In the genomic region with DNA sequence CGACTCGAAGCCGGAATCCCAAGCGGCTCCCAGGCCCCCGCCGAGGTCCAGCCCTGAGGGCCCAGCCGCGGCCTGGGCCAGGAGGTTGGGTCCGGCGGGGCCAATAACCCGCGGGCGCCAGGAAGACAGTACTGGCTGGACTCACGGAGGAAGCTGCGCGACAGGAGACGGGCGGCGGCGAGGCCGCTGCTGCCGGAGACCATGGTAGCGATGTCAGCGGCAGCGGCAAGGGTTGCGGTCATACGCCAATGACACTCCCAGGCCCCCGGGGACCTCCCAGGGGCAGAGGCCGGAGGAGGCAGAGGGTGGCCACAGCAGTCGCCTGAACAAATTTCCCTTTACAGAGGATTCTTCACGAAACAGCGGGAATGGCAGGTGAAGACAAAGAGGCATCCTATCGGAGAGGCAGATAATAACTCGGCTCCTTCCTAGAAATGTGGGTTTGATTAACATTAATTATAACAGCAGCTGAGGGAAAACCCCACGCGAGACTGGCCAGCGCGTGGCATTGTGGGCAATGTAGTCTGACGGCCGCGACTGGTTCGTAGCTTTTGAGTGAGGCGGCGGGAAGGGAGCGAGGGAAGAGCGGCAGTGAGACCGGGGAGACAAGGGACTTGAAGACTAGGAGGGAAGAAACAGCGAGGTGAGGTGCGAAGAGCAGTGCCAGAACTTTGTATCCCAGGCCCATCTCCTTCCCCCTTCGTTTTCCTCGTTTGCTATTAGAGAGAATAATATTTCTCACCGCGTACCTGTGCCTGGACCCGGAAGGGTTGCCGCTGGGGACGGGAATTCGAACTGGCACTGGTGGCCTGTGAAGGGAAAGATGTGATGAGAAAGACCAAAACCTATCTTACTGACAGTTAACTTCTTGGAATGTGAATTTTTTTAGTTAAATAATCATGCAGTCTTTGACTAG, we compare ENCODE assay signal across 8 cellular contexts. TPM values are rescaled to one million over a fixed set of nuclear protein-coding genes. Genes with fewer than 3 reads are reported as not detected.
DNase-seq lines count a peak whose midpoint lies in the region; FAIRE-seq and TF ChIP-seq lines count a peak whose summit lies in the region.

TSS of gene SUCLG1 (minus strand) at position 253 of the 916 bp plus-strand sequence. CDS start at position 242, 11 bp downstream.

- no peak within 1 kb of the TSS for H3K4ac ChIP-seq in neuronal stem cell (ENCODE audit: low read length)

- peak within 1 kb of the TSS; percentile 82 for H3K18ac ChIP-seq in neuronal stem cell (ENCODE audit: low read length)

- CTCF ChIA-PET in HEK293T (lab: Yijun Ruan, JAX), result interaction anchor here (1.3 kb wide), 1 partner anchor 466 kb away, joined by 3 read pairs; no protein-coding TSS in a partner anchor

- WGBS in neuronal stem cell (ENCODE audit: extremely low coverage in 2 of 2, insufficient read length in 2 of 2, insufficient replicate concordance in 1 of 2), 2 donors, result no CpG with 5 or more reads among the region's 57 CpGs

- H2BK120ac ChIP-seq in neuronal stem cell (ENCODE audit: low read depth, low read length), result no peak within 1 kb of the TSS

- POLR2A ChIA-PET in HEK293T (lab: Yijun Ruan, JAX), result interaction anchor here (0.9 to 1.0 kb wide), 5 partner anchors 9 to 516 kb away, joined by 3 read pairs; no protein-coding TSS in a partner anchor

- no peak within 1 kb of the TSS for H2AK5ac ChIP-seq in neuronal stem cell (ENCODE audit: low read depth, low read length)

- H3K9ac ChIP-seq in neuronal stem cell (ENCODE audit: low read depth, low read length, poor library complexity), result peak within 1 kb of the TSS; percentile 87

- no peak within 1 kb of the TSS for H2BK15ac ChIP-seq in neuronal stem cell (ENCODE audit: low read length)

- H2AFZ ChIP-seq in neuronal stem cell (ENCODE audit: low read length), result peak within 1 kb of the TSS; percentile 86

- peak within 1 kb of the TSS; percentile 77 to 97 for H3K4me3 ChIP-seq in neuronal stem cell (ENCODE audit: low read length in 2 of 2)

- peaks cover 2% of the 10 kb centered on the region in 2 donors for H3K4me1 ChIP-seq in neuronal stem cell (ENCODE audit: control insufficient read depth in 2 of 2, insufficient read depth in 1 of 2, low read depth in 1 of 2, low read length in 2 of 2)

- FAIRE-seq in frontal cortex (lab: Jason Lieb, UNC), result no peak

- H3K27ac ChIP-seq in neuronal stem cell (replicated peaks; ENCODE audit: low read length), result no peak within 1 kb of the TSS
- H3K27ac ChIP-seq in substantia nigra (ENCODE audit: low read depth, low read length, poor library complexity, severe bottlenecking), result peak within 1 kb of the TSS; percentile 96

- H3K27me3 ChIP-seq in neuronal stem cell (ENCODE audit: control insufficient read depth in 3 of 3, insufficient read depth in 3 of 3, low read depth in 1 of 3, low read length in 3 of 3), result no peaks in the 10 kb centered on the region

- H2BK5ac ChIP-seq in neuronal stem cell (ENCODE audit: low read length), result no peak within 1 kb of the TSS

- H3K36me3 ChIP-seq in neuronal stem cell (replicated peaks in 1 of 2; ENCODE audit: control insufficient read depth in 2 of 2, insufficient read depth in 2 of 2, low read length in 2 of 2), result no peaks in the 10 kb centered on the region

- peaks cover 0 to 1% of the 10 kb centered on the region in 2 donors for H3K9me3 ChIP-seq in neuronal stem cell (replicated peaks in 1 of 2; ENCODE audit: control insufficient read depth in 2 of 2, insufficient read depth in 1 of 2, low read depth in 1 of 2, low read length in 2 of 2)

- DNase-seq in GF-D8 (lab: John Stamatoyannopoulos, UW) (peak; percentile 55), HEK293T (ENCODE audit: extremely low spot score) (peak; percentile 84), MV-4-11 (lab: John Stamatoyannopoulos, UW) (peak; percentile 77), SK-MEL-5 (ENCODE audit: low read depth, low spot score) (peak; percentile 93), frontal cortex (ENCODE audit: low spot score in 2 of 2) (peak; percentile 75 to 76), neuronal stem cell (ENCODE audit: low spot score) (peak; percentile 76), substantia nigra (lab: John Stamatoyannopoulos, UW) (peak; percentile 35 to 95 (median 86))
- peak; percentile 87 for DNase-seq in activated naive CD4-positive, alpha-beta T cell treated with Interleukin-2 at 50 U/mL for 16 hours

- H2BK12ac ChIP-seq in neuronal stem cell (ENCODE audit: low read length), result no peak within 1 kb of the TSS

- in situ Hi-C loops in SK-MEL-5 (cut with HindIII; ENCODE audit: low pct_unique_long_range_greater_than_20kb, low sequenced_read_pairs), result no loop called here

- no peak within 1 kb of the TSS for H4K91ac ChIP-seq in neuronal stem cell (ENCODE audit: low read depth, low read length, poor library complexity)

- H3K23ac ChIP-seq in neuronal stem cell (ENCODE audit: low read depth, low read length, poor library complexity), result peak within 1 kb of the TSS; percentile 26

- H4K8ac ChIP-seq in neuronal stem cell (ENCODE audit: low read depth, low read length), result no peak within 1 kb of the TSS

- H3K14ac ChIP-seq in neuronal stem cell (ENCODE audit: low read length), result peak within 1 kb of the TSS; percentile 32

- peaks cover 3% of the 10 kb centered on the region for H3K79me1 ChIP-seq in neuronal stem cell (ENCODE audit: low read depth, low read length)

- peak within 1 kb of the TSS; percentile 58 for H3K4me2 ChIP-seq in neuronal stem cell (ENCODE audit: insufficient read depth, low read length, poor library complexity, severe bottlenecking)

TF ChIP-seq in HEK293T, 16 proteins besides CTCF, POLR2A, EP300 and RAD21:
- TF ChIP-seq PKNOX1 (IDR thresholded peaks at IDR 0.05) (peak; percentile 14; the same call in 1 of the 2 replicates), FOXK2 (IDR thresholded peaks at IDR 0.05) (no peak), TARDBP (IDR thresholded peaks at IDR 0.05) (peak; percentile 46; the same call in 1 of the 2 replicates), L3MBTL2 (conservative IDR thresholded peaks at IDR 0.05) (peak; percentile 90)

RNA-seq across cellular contexts. Expression of gene SUCLG1, which starts in this region (rescaled TPM):
- 184 and 194 TPM in 2 replicates for total RNA-seq in SK-MEL-5 (2014; rRNA removed; shearing (Covaris generic))
- 182 and 197 TPM in 2 replicates for polyA plus RNA-seq in SK-MEL-5 (2015; cell fraction: cytosol; rRNA removed)
- polyA plus RNA-seq in SK-MEL-5 (2015; cell fraction: nucleus; rRNA removed), result 134 and 144 TPM in 2 replicates
- 72.6 TPM for total RNA-seq in frontal cortex
- polyA plus RNA-seq in neuronal stem cell (2013, experiment 1 of 2), result 46.6 TPM
- 46.1 TPM for polyA plus RNA-seq in neuronal stem cell (2013, experiment 2 of 2)
